In genomic region chr2:240355962-240356361, GRCh38 we compare ENCODE assay signal across 22 cellular contexts.
"Had no signal": no experiment of that assay in that cellular context is flagged by ENCODE, and none has a peak within 500 bp of the region (broad histone marks: within the 10 kb centered on the region; RNA-seq: fewer than 3 reads in every experiment).

No MANE protein-coding gene starts in this region.

- H3K4me1 Mint-ChIP-seq: memory B cell had no signal

- H3K9me3 ChIP-seq: thyroid gland had no signal

- H3K27me3 ChIP-seq: body of pancreas, cardiac muscle cell, hepatocyte, thyroid gland had no signal

- H3K4me3 ChIP-seq: body of pancreas, cardiac muscle cell, hepatocyte, left ventricle myocardium inferior, thyroid gland had no signal

- H3K27ac ChIP-seq: body of pancreas, cardiac muscle cell, foreskin keratinocyte, hepatocyte, left ventricle myocardium inferior, thyroid gland had no signal

- DNase-seq: activated CD4-positive, alpha-beta T cell treated with anti-CD3 and anti-CD28 coated beads, Interleukin-2, amount 50 U/mL, for 4 hours; activated CD8-positive, alpha-beta memory T cell treated with anti-CD3 and anti-CD28 coated beads for 24 hours; activated CD8-positive, alpha-beta memory T cell treated with anti-CD3 and anti-CD28 coated beads, Interleukin-2, amount 50 U/mL, for 4 hours; activated naive CD4-positive, alpha-beta T cell treated with Interleukin-2 at 50 U/mL for 16 hours; activated T-cell treated with anti-CD3 and anti-CD28 coated beads, Interleukin-2, amount 50 U/mL, for 4 hours; anterior cingulate cortex; body of pancreas; effector CD4-positive, alpha-beta T cell; kidney glomerular epithelial cell; left ventricle myocardium inferior; occipital lobe; stimulated activated CD4-positive, alpha-beta T cell treated with anti-CD3 and anti-CD28 coated beads, Interleukin-4, amount 100 ng/mL, for 24 hours; stimulated activated naive CD8-positive, alpha-beta T cell treated with anti-CD3 and anti-CD28 coated beads, Interleukin-15, Interleukin-2, amounts not matched to agents 100 U/mL and 50 U/mL, for 24 hours; T-helper 9 cell; thyroid gland had no signal

- H2AFZ ChIP-seq: hepatocyte had no signal

- H3K36me3 ChIP-seq: cardiac muscle cell, left ventricle myocardium inferior, thyroid gland had no signal

- H3K79me2 ChIP-seq: hepatocyte had no signal

- H3K4me2 ChIP-seq: hepatocyte had no signal

- H3K27ac Mint-ChIP-seq: activated T-helper 2 cell treated with anti-CD3 and anti-CD28 coated beads, Interferon-gamma antibody, Interleukin-2, Interleukin-4, amounts not matched to agents 10 μg/mL and 5 μg/mL and 100 μg/mL, durations not matched to agents 14 hours and 24 hours and 36 hours; dendritic cell treated with granulocyte-macrophage colony-stimulating factor and Interleukin-4, amounts not matched to agents 40 ng/mL and 50 ng/mL, for 4 days; memory B cell; nephron had no signal

- H3K4me1 ChIP-seq: body of pancreas had no signal

- H3K4me3 Mint-ChIP-seq: activated T-cell treated with anti-CD3 and anti-CD28 coated beads, Interleukin-2, amount 50 U/mL, for 4 hours; dendritic cell treated with granulocyte-macrophage colony-stimulating factor and Interleukin-4, amounts not matched to agents 40 ng/mL and 50 ng/mL, for 4 days; memory B cell; nephron had no signal

- H3K27me3 Mint-ChIP-seq: dendritic cell treated with granulocyte-macrophage colony-stimulating factor and Interleukin-4, amounts not matched to agents 40 ng/mL and 50 ng/mL, for 4 days had no signal

- ATAC-seq: activated T-cell treated with anti-CD3 and anti-CD28 coated beads, Interleukin-2, amount 50 U/mL, for 4 hours; body of pancreas had no signal
